ENCODE assay signal across 24 cellular contexts in the genomic region with DNA sequence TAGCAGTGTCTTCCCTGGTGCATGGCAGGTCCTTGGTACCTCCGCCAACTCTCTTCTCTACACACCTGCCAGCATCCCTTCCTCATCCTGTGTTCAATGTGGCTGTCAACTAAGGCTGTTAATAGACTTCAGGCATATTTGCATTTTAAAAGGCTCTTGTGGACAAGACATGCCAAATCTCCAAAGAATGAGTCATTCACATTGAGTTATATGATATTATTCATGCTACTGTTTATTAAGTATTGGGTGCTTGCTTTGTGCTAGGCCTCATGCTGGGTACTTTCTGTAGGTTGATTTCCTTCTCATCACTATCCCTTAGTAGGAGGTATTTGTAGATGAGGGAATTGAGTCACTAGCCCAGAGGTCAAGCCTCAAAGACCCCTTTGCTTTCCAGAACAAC. TPM values are rescaled to one million over a fixed set of nuclear protein-coding genes. Genes with fewer than 3 reads are reported as not detected.
DNase-seq lines count a peak whose midpoint lies in the region; TF ChIP-seq lines count a peak whose summit lies in the region.
"Had no signal": no experiment of that assay in that cellular context is flagged by ENCODE, and none has a peak within 500 bp of the region (broad histone marks: within the 10 kb centered on the region; RNA-seq: fewer than 3 reads in every experiment).

No MANE protein-coding gene starts in this region.

- H3K9me3 ChIP-seq in A673 (ENCODE audit: low read depth, low read length, poor library complexity, severe bottlenecking), result no peaks in the 10 kb centered on the region
- no peaks in the 10 kb centered on the region for H3K9me3 ChIP-seq in mesenchymal stem cell (ENCODE audit: control insufficient read depth, low read length)
- H3K9me3 ChIP-seq: esophagus squamous epithelium, heart right ventricle, mucosa of descending colon had no signal

- peak overlapping the region; percentile 38 for H2AK5ac ChIP-seq in mesenchymal stem cell (ENCODE audit: low read length, severe bottlenecking)

- H3K4me3 Mint-ChIP-seq in HFFc6, result peak overlapping the region; percentile 56
- H3K4me3 Mint-ChIP-seq: activated CD8-positive, alpha-beta memory T cell treated with anti-CD3 and anti-CD28 coated beads, Interleukin-2, amount 10 ng/mL, durations not matched to agents 7 days and 5 days; activated naive CD8-positive, alpha-beta T cell; nephron progenitor cell had no signal

- peak overlapping the region; percentile 21 to 29 for H3K18ac ChIP-seq in mesenchymal stem cell (ENCODE audit: low read depth in 1 of 2, low read length in 2 of 2)

- DNase-seq in A673 (ENCODE audit: low spot score) (peak; percentile 30), HFFc6 (no peak), epithelial cell of esophagus (ENCODE audit: low read depth) (peak; percentile 64), mesenchymal stem cell (peak; percentile 28), SIG-M5 (lab: John Stamatoyannopoulos, UW) (no peak)
- no peak for DNase-seq in stimulated activated CD4-positive, alpha-beta T cell treated with anti-CD3 and anti-CD28 coated beads, Interleukin-15, amount 100 ng/mL, for 24 hours
- DNase-seq in stimulated activated naive CD4-positive, alpha-beta T cell (lab: John Stamatoyannopoulos, UW), result no peak
- DNase-seq: activated CD4-positive, alpha-beta T cell treated with anti-CD3 and anti-CD28 coated beads for 4 hours; activated CD8-positive, alpha-beta memory T cell treated with anti-CD3 and anti-CD28 coated beads, Interleukin-2, amount 10 ng/mL, durations not matched to agents 7 days and 5 days; effector memory CD4-positive, alpha-beta T cell; esophagus squamous epithelium; GF-D8; H7; heart right ventricle; mucosa of descending colon; NCI-H146; nephron progenitor cell; SHP77 treated with DMSO at 0.1 percent for 48 hours; substantia nigra; T-helper 1 cell had no signal

- H3K27me3 ChIP-seq in A673 (replicated peaks; ENCODE audit: insufficient read depth, low read depth, low read length, poor library complexity) (no peaks in the 10 kb centered on the region), mesenchymal stem cell (ENCODE audit: control insufficient read depth in 1 of 2, insufficient read depth in 1 of 2, low read length in 2 of 2) (no peaks in the 10 kb centered on the region)

- peaks cover 21% of the 10 kb centered on the region for H3K4me1 ChIP-seq in A673 (ENCODE audit: insufficient read depth, low read length, poor library complexity, severe bottlenecking)
- H3K4me1 ChIP-seq in mesenchymal stem cell (ENCODE audit: control insufficient read depth, insufficient read depth, low read depth, low read length), result peaks cover 12% of the 10 kb centered on the region

- no peak overlapping the region for H2AFZ ChIP-seq in mesenchymal stem cell (ENCODE audit: low read depth, low read length)

- WGBS in mesenchymal stem cell, result 100% methylated on average over 1 of the region's 1 CpG

- no peak overlapping the region for H2BK120ac ChIP-seq in mesenchymal stem cell (ENCODE audit: low read depth, low read length)

- no peak overlapping the region for H2BK5ac ChIP-seq in mesenchymal stem cell (ENCODE audit: low read depth, low read length, poor library complexity, severe bottlenecking)

- CTCF ChIA-PET in A673 (lab: Charles Lee), result no interaction called here

- H3K9me3 Mint-ChIP-seq in HFFc6, result no peaks in the 10 kb centered on the region
- H3K9me3 Mint-ChIP-seq: nephron progenitor cell had no signal

- TF ChIP-seq CTCF in A673 (conservative IDR thresholded peaks at IDR 0.05; ENCODE audit: low read depth, low read length) (no peak), HFFc6 (IDR thresholded peaks at IDR 0.05) (no peak), epithelial cell of esophagus (IDR thresholded peaks at IDR 0.05; ENCODE audit: insufficient read depth, low read depth, low read length, missing control alignments) (no peak)

- H3K9ac ChIP-seq in mesenchymal stem cell (ENCODE audit: low read length), result no peak overlapping the region

- H3K27ac Mint-ChIP-seq in HFFc6, result peak overlapping the region; percentile 17
- H3K27ac Mint-ChIP-seq: activated CD8-positive, alpha-beta memory T cell treated with anti-CD3 and anti-CD28 coated beads, Interleukin-2, amount 10 ng/mL, durations not matched to agents 7 days and 5 days; activated naive CD8-positive, alpha-beta T cell; progenitor cell of endocrine pancreas had no signal

- POLR2A ChIA-PET in A673 (lab: Charles Lee; ENCODE audit: low non-redundant PET), result no interaction called here

- H3K4me2 ChIP-seq in mesenchymal stem cell (ENCODE audit: low read length, poor library complexity, severe bottlenecking), result no peak overlapping the region

- peak overlapping the region in 1 of 2 experiments; percentile 26 for H3K4ac ChIP-seq in mesenchymal stem cell (ENCODE audit: low read depth in 1 of 2, low read length in 2 of 2)

- no peak overlapping the region for H2BK15ac ChIP-seq in mesenchymal stem cell (ENCODE audit: low read depth, poor library complexity, severe bottlenecking)

- BruUV-seq in A673 (replicated peaks; lab: Mats Ljungman, UMichigan), result no TSS peak

- peaks cover 1% of the 10 kb centered on the region for H3K79me1 ChIP-seq in mesenchymal stem cell (replicated peaks; ENCODE audit: low read length, poor library complexity, severe bottlenecking)

- peaks cover 81% of the 10 kb centered on the region for H3K4me1 Mint-ChIP-seq in HFFc6 (ENCODE audit: low read depth)

- H3K4me3 ChIP-seq in A673 (ENCODE audit: low read depth, low read length, poor library complexity, severe bottlenecking), result no peak overlapping the region
- no peak overlapping the region for H3K4me3 ChIP-seq in epithelial cell of esophagus (ENCODE audit: low read length)
- H3K4me3 ChIP-seq in mesenchymal stem cell (ENCODE audit: insufficient read depth in 1 of 2, low read depth in 1 of 2, low read length in 2 of 2), result peak overlapping the region in 1 of 2 experiments; percentile 90
- H3K4me3 ChIP-seq: esophagus squamous epithelium, heart right ventricle, mucosa of descending colon had no signal

- H2BK12ac ChIP-seq in mesenchymal stem cell (ENCODE audit: low read length in 2 of 2), result no peak overlapping the region

- H3K36me3 ChIP-seq in A673 (ENCODE audit: insufficient read depth, low read length, poor library complexity, severe bottlenecking), result no peaks in the 10 kb centered on the region
- H3K36me3 ChIP-seq in mesenchymal stem cell (ENCODE audit: control insufficient read depth in 1 of 2, insufficient read depth in 2 of 2, low read depth in 1 of 2, low read length in 2 of 2), result peaks cover 0 to 48% of the 10 kb centered on the region in 2 experiments
- H3K36me3 ChIP-seq: esophagus squamous epithelium, heart right ventricle had no signal

- peaks cover 31% of the 10 kb centered on the region for H3K36me3 Mint-ChIP-seq in HFFc6 (ENCODE audit: low read depth)
- H3K36me3 Mint-ChIP-seq: activated CD8-positive, alpha-beta memory T cell treated with anti-CD3 and anti-CD28 coated beads, Interleukin-2, amount 10 ng/mL, durations not matched to agents 7 days and 5 days; activated naive CD8-positive, alpha-beta T cell had no signal

- intact Hi-C loops in A673 (cut with micrococcal nuclease; ENCODE audit: unreplicated experiment), result no loop called here

- H3K23ac ChIP-seq in mesenchymal stem cell (ENCODE audit: low read length in 2 of 2), result no peak overlapping the region

- no peak overlapping the region for H4K8ac ChIP-seq in mesenchymal stem cell (ENCODE audit: low read length)

- H3K27me3 Mint-ChIP-seq in HFFc6 (ENCODE audit: insufficient read depth), result no peaks in the 10 kb centered on the region; the same call in 1 of the 2 replicates
- H3K27me3 Mint-ChIP-seq: progenitor cell of endocrine pancreas had no signal

- H3K27ac ChIP-seq in A673 (ENCODE audit: low read depth, low read length, poor library complexity, severe bottlenecking) (no peak overlapping the region), mesenchymal stem cell (ENCODE audit: low read length, poor library complexity, severe bottlenecking) (no peak overlapping the region)
- H3K27ac ChIP-seq: C4-2B, esophagus squamous epithelium had no signal

- H3K14ac ChIP-seq in mesenchymal stem cell (ENCODE audit: low read length in 2 of 2), result no peak overlapping the region

- H4K91ac ChIP-seq in mesenchymal stem cell (ENCODE audit: low read length), result no peak overlapping the region

RNA-seq across cellular contexts. Expression of a gene that starts 5.2 kb away (rescaled TPM):
- 37.8 and 48.3 TPM in 2 replicates for total RNA-seq in A673 (2021)
- 100 to 1,000 TPM; 214 to 254 (median 236) TPM for total RNA-seq in HFFc6 (2021; fragmentation: NEBNext Ultra II Directional; extraction: Animal tissue kit (Norgen Biotek cat#: 25700))
- polyA plus RNA-seq in mesenchymal stem cell (2013, experiment 1 of 2), result 35.3 TPM
- 35.3 TPM for polyA plus RNA-seq in mesenchymal stem cell (2013, experiment 2 of 2)
- total RNA-seq: OCI-LY7 had no signal

Comparison
In these comparisons a context has a peak if more than half of its experiments do, and no peak if none do; other contexts are left out.
1. DNase-seq: peak in A673 (single experiment), epithelial cell of esophagus (single experiment) and mesenchymal stem cell (single experiment); none in HFFc6 (single experiment), stimulated activated CD4-positive, alpha-beta T cell treated with anti-CD3 and anti-CD28 coated beads, Interleukin-15, amount 100 ng/mL, for 24 hours (single experiment), SIG-M5 (single experiment) and stimulated activated naive CD4-positive, alpha-beta T cell (0 of 6).